In genomic region chr2:63888490-63889402, GRCh38 we compare ENCODE assay signal across 8 cellular contexts. TPM values are rescaled to one million over a fixed set of nuclear protein-coding genes. Genes with fewer than 3 reads are reported as not detected.
DNase-seq lines count a peak whose midpoint lies in the region; ATAC-seq, FAIRE-seq and TF ChIP-seq lines count a peak whose summit lies in the region.

No MANE protein-coding gene starts in this region.

- peak; percentile 69 for TF ChIP-seq CTCF in GM12864 (IDR thresholded peaks at IDR 0.05; ENCODE audit: low read depth, low read length, missing control alignments)
- TF ChIP-seq CTCF in endothelial cell of umbilical vein (IDR thresholded peaks at IDR 0.05; ENCODE audit: extremely low read depth in 1 of 2, insufficient read depth in 1 of 2, low read depth in 1 of 2, low read length in 2 of 2): peak; percentile 55 to 68
- TF ChIP-seq CTCF in transverse colon (IDR thresholded peaks at IDR 0.05): peak; percentile 59 to 68 (median 64)

- H4K20me1 ChIP-seq in endothelial cell of umbilical vein (replicated peaks; ENCODE audit: control insufficient read depth, extremely low read depth, insufficient read depth, low read length): no peaks in the 10 kb centered on the region

- H3K4me1 Mint-ChIP-seq in naive thymus-derived CD4-positive, alpha-beta T cell: peaks cover 0 to 8% (median 0%) of the 10 kb centered on the region in 7 donors

- H3K4me1 ChIP-seq in endothelial cell of umbilical vein (ENCODE audit: control insufficient read depth, extremely low read depth, insufficient read depth, low read length) (no peaks in the 10 kb centered on the region), transverse colon (no peaks in the 10 kb centered on the region)
- H3K4me1 ChIP-seq in naive thymus-derived CD4-positive, alpha-beta T cell (ENCODE audit: control insufficient read depth in 2 of 2, insufficient read depth in 2 of 2, low read length in 2 of 2): no peaks in the 10 kb centered on the region

- no peak for TF ChIP-seq EP300 in transverse colon (IDR thresholded peaks at IDR 0.05; ENCODE audit: low read depth)

- CTCF ChIA-PET in endothelial cell of umbilical vein (lab: Charles Lee): interaction anchor here (0.7 kb wide), 1 partner anchor 195 kb away, joined by 3 read pairs; no protein-coding TSS in a partner anchor
- CTCF ChIA-PET in naive thymus-derived CD4-positive, alpha-beta T cell (lab: Charles Lee): interaction anchor here (0.7 kb wide), 1 partner anchor 197 kb away, joined by 3 read pairs; no protein-coding TSS in a partner anchor

- in situ Hi-C loops in ACHN (cut with HindIII; ENCODE audit: low pct_ligation_motif_present, low pct_unique_long_range_greater_than_20kb, low sequenced_read_pairs): loop anchor here (25.0 kb wide), 1 partner anchor 201 kb away; no protein-coding TSS in a partner anchor
- in situ Hi-C loops in transverse colon (cut with MboI; ENCODE audit: low pct_ligation_motif_present in 1 of 4, low pct_unique_long_range_greater_than_20kb in 1 of 4, low sequenced_read_pairs in 3 of 4): loop anchor here in 2 of 4 donors (10.0 kb wide), 2 partner anchors 194 to 204 kb away; no protein-coding TSS in a partner anchor

- H2AFZ ChIP-seq in endothelial cell of umbilical vein (ENCODE audit: low read depth, low read length): no peak overlapping the region

- no peak overlapping the region for H3K4me3 Mint-ChIP-seq in naive thymus-derived CD4-positive, alpha-beta T cell

- BruUV-seq in endothelial cell of umbilical vein (replicated peaks; lab: Mats Ljungman, UMichigan): no TSS peak

- 90 to 91% methylated on average over 6 of the region's 6 CpGs for WGBS in transverse colon (ENCODE audit: low coverage in 1 of 2), 2 donors

- FAIRE-seq in endothelial cell of umbilical vein (lab: Jason Lieb, UNC): peak; percentile 38

- no peaks in the 10 kb centered on the region for H3K9me3 Mint-ChIP-seq in naive thymus-derived CD4-positive, alpha-beta T cell

- H3K27me3 Mint-ChIP-seq in naive thymus-derived CD4-positive, alpha-beta T cell: no peaks in the 10 kb centered on the region

- H3K4me3 ChIP-seq in GM12864 (ENCODE audit: low read depth, low read length) (no peak overlapping the region), endothelial cell of umbilical vein (replicated peaks in 1 of 3; ENCODE audit: insufficient read depth in 1 of 3, low read depth in 1 of 3, low read length in 3 of 3) (no peak overlapping the region), transverse colon (no peak overlapping the region)
- H3K4me3 ChIP-seq in naive thymus-derived CD4-positive, alpha-beta T cell (ENCODE audit: low read length): no peak overlapping the region

- H3K9me3 ChIP-seq in endothelial cell of umbilical vein (replicated peaks; ENCODE audit: control insufficient read depth, insufficient read depth, low read length): no peaks in the 10 kb centered on the region
- H3K9me3 ChIP-seq in naive thymus-derived CD4-positive, alpha-beta T cell (ENCODE audit: control insufficient read depth in 2 of 3, low read length in 3 of 3): no peaks in the 10 kb centered on the region
- no peaks in the 10 kb centered on the region for H3K9me3 ChIP-seq in transverse colon

- POLR2A ChIA-PET in endothelial cell of umbilical vein (lab: Charles Lee): no interaction called here
- POLR2A ChIA-PET in naive thymus-derived CD4-positive, alpha-beta T cell (lab: Charles Lee): interaction anchor here (0.8 to 1.0 kb wide), 2 partner anchors 29 to 46 kb away, joined by 3 to 4 read pairs; no protein-coding TSS in a partner anchor

- intact Hi-C loops in endothelial cell of umbilical vein (cut with micrococcal nuclease) (loop anchor here (1.0 kb wide), 2 partner anchors 27 to 196 kb away; no protein-coding TSS in a partner anchor), transverse colon (cut with DNase I; ENCODE audit: low total_unique reads) (no loop called here)
- intact Hi-C loops in naive thymus-derived CD4-positive, alpha-beta T cell (cut with micrococcal nuclease): loop anchor here (1.0 to 2.0 kb wide), 5 partner anchors 28 to 300 kb away; partner anchors contain the start of genes UGP2 (in 2 of the 2), MDH1 (in 1 of the 2) and WDPCP (in 1 of the 2)

- peak; percentile 91 for ATAC-seq in HG02884 (IDR thresholded peaks at IDR 0.05; ENCODE audit: unreplicated experiment)
- ATAC-seq in naive thymus-derived CD4-positive, alpha-beta T cell: peak; percentile 81

- peak overlapping the region in 7 of 9 donors; percentile 9 to 71 (median 42) for H3K27ac Mint-ChIP-seq in naive thymus-derived CD4-positive, alpha-beta T cell

- no peaks in the 10 kb centered on the region for H3K79me2 ChIP-seq in endothelial cell of umbilical vein (ENCODE audit: control insufficient read depth, insufficient read depth, low read length)

- peaks cover 10 to 25% of the 10 kb centered on the region in 2 experiments for H3K36me3 ChIP-seq in endothelial cell of umbilical vein (ENCODE audit: control insufficient read depth in 2 of 2, extremely low read depth in 1 of 2, insufficient read depth in 2 of 2, low read length in 2 of 2)
- peaks cover 10 to 79% (median 26%) of the 10 kb centered on the region in 3 experiments for H3K36me3 ChIP-seq in naive thymus-derived CD4-positive, alpha-beta T cell (ENCODE audit: control insufficient read depth in 2 of 3, insufficient read depth in 3 of 3, low read length in 3 of 3)
- peaks cover 0 to 88% (median 37%) of the 10 kb centered on the region in 4 donors for H3K36me3 ChIP-seq in transverse colon

- H3K27ac ChIP-seq in endothelial cell of umbilical vein (ENCODE audit: insufficient read depth, low read depth, low read length) (no peak overlapping the region), transverse colon (no peak overlapping the region)
- no peak overlapping the region for H3K27ac ChIP-seq in naive thymus-derived CD4-positive, alpha-beta T cell (ENCODE audit: low read depth, low read length)

- H3K36me3 Mint-ChIP-seq in naive thymus-derived CD4-positive, alpha-beta T cell: peaks cover 0 to 32% (median 21%) of the 10 kb centered on the region in 5 donors

- dilution Hi-C loops in endothelial cell of umbilical vein (cut with MboI; ENCODE audit: extremely low pct_ligation_motif_present, low sequenced_read_pairs): no loop called here

- no peaks in the 10 kb centered on the region for H3K27me3 ChIP-seq in endothelial cell of umbilical vein (ENCODE audit: control insufficient read depth in 2 of 2, insufficient read depth in 2 of 2, low read length in 2 of 2)
- no peaks in the 10 kb centered on the region for H3K27me3 ChIP-seq in naive thymus-derived CD4-positive, alpha-beta T cell (ENCODE audit: control insufficient read depth in 2 of 2, insufficient read depth in 2 of 2, low read length in 2 of 2)
- no peaks in the 10 kb centered on the region for H3K27me3 ChIP-seq in transverse colon

- H3K9ac ChIP-seq in endothelial cell of umbilical vein (replicated peaks; ENCODE audit: extremely low read depth, insufficient read depth, low read length): no peak overlapping the region

- H3K4me2 ChIP-seq in endothelial cell of umbilical vein (ENCODE audit: insufficient read depth, low read length): no peak overlapping the region

- no peaks in the 10 kb centered on the region for H3K9me1 ChIP-seq in endothelial cell of umbilical vein (replicated peaks; ENCODE audit: control insufficient read depth, extremely low read depth, insufficient read depth, low read length)

- DNase-seq in ACHN (peak; percentile 64), GM12864 (ENCODE audit: low read depth) (no peak), NCI-H2227 (lab: John Stamatoyannopoulos, UW; ENCODE audit: unreplicated experiment) (peak; percentile 68), endothelial cell of umbilical vein (ENCODE audit: low read depth, low spot score) (peak; percentile 69), transverse colon (peak; percentile 32)
- peak; percentile 35 for DNase-seq in activated CD4-positive, alpha-beta T cell treated with anti-CD3 and anti-CD28 coated beads, Interleukin-2, amount 50 U/mL, for 1 hour
- DNase-seq in naive thymus-derived CD4-positive, alpha-beta T cell: peak in 8 of 9 donors; percentile 16 to 44 (median 32)

- no peak for TF ChIP-seq POLR2A in endothelial cell of umbilical vein (IDR thresholded peaks at IDR 0.05; ENCODE audit: low read depth, low read length)
- no peak for TF ChIP-seq POLR2A in transverse colon (IDR thresholded peaks at IDR 0.05)

TF ChIP-seq in endothelial cell of umbilical vein, 7 proteins besides CTCF, POLR2A, EP300 and RAD21:
- no peak for TF ChIP-seq FOS (IDR thresholded peaks at IDR 0.05; ENCODE audit: borderline replicate concordance, insufficient read depth, low read length)
- no peak for TF ChIP-seq EZH2 (IDR thresholded peaks at IDR 0.05; ENCODE audit: borderline replicate concordance, low read depth, low read length, severe bottlenecking)

RNA-seq across cellular contexts. Expression of gene UGP2, which starts 47.0 kb away (rescaled TPM):
- total RNA-seq in endothelial cell of umbilical vein (57.7 and 63.9 TPM in 2 replicates), transverse colon (100 to 1,000 TPM in 3 of 4 donors, 10 to 100 TPM in 1; 62.3 to 352 (median 235) TPM)
- polyA plus RNA-seq in endothelial cell of umbilical vein: 9.0 and 14.2 TPM in 2 replicates
- 28.2 and 30.6 TPM in 2 replicates for polyA plus RNA-seq in endothelial cell of umbilical vein (2011; cell fraction: cytosol; rRNA removed)
- 17.3 and 21.9 TPM in 2 replicates for polyA plus RNA-seq in endothelial cell of umbilical vein (2011; cell fraction: nucleus; rRNA removed)
- polyA plus RNA-seq in endothelial cell of umbilical vein (2012): 83.0 and 104 TPM in 2 replicates
- 9.3 and 13.1 TPM in 2 replicates for polyA minus RNA-seq in endothelial cell of umbilical vein
- polyA minus RNA-seq in endothelial cell of umbilical vein (2011; cell fraction: cytosol; rRNA and poly(A)+ RNA removed): 35.2 TPM
- 8.8 and 13.2 TPM in 2 replicates for polyA minus RNA-seq in endothelial cell of umbilical vein (2011; cell fraction: nucleus; rRNA and poly(A)+ RNA removed)
- total RNA-seq in naive thymus-derived CD4-positive, alpha-beta T cell: 100 to 1,000 TPM in 2 of 5 experiments, 10 to 100 TPM in 3; 69.5 to 134 (median 92.4) TPM
- polyA plus RNA-seq in naive thymus-derived CD4-positive, alpha-beta T cell: 100 to 1,000 TPM; 128 to 135 TPM
